1 cellular context compared by ENCODE assay signal in the genomic region with DNA sequence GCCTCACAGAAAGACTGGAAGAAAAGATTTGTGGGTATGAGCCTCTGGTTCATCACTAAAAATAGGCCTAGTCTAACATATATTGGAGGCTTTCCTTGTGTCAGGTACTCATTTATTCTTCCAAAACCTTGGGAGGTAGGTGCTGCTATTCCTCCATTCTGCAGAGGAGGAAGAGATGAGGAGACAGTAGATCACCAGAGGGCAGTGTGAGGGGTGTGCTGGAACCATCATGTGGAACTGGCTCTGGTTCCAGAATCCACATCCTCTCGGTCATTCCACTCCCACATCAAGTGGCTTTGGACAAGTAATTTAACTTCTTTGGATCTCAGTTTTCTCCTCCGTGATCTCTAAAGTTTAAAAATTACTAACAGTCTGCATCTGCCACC.
TF ChIP-seq lines count a peak whose summit lies in the region.

No MANE protein-coding gene starts in this region.

TF ChIP-seq in GM23338, 12 proteins besides CTCF, POLR2A, EP300 and RAD21 (continued from another document):
- no peak for TF ChIP-seq ZNF462 (CRISPR knock-in tag; IDR thresholded peaks at IDR 0.05)
